ENCODE assay signal across 1 cellular context in genomic region chr19:1905071-1905862, GRCh38.
TF ChIP-seq lines count a peak whose summit lies in the region.

ADAT3 (plus strand) TSS chr19:1905399; CDS start chr19:1912048, 6,649 bp downstream.
SCAMP4 (plus strand) TSS chr19:1905399; CDS start chr19:1915020, 9,621 bp downstream.

TF ChIP-seq in H1, 55 proteins besides CTCF, POLR2A, EP300 and RAD21:
- TF ChIP-seq EGR1 (IDR thresholded peaks at IDR 0.05; ENCODE audit: borderline replicate concordance, low read depth, low read length) = no peak
- peak; percentile 55; the same call in 1 of the 2 replicates for TF ChIP-seq TBP (IDR thresholded peaks at IDR 0.05; ENCODE audit: low read depth, low read length)
- TF ChIP-seq KDM4A (IDR thresholded peaks at IDR 0.05; ENCODE audit: low read depth, low read length, severe bottlenecking) = no peak
- TF ChIP-seq SIRT6 (IDR thresholded peaks at IDR 0.05; ENCODE audit: low read length) = no peak
- TF ChIP-seq GTF2F1 (IDR thresholded peaks at IDR 0.05; ENCODE audit: borderline replicate concordance, low read depth, low read length) = no peak
- TF ChIP-seq E2F6 (IDR thresholded peaks at IDR 0.05) = no peak
- TF ChIP-seq SAP30 (IDR thresholded peaks at IDR 0.05; ENCODE audit: insufficient read depth, insufficient replicate concordance, low read length) = no peak
- TF ChIP-seq RBBP5 (IDR thresholded peaks at IDR 0.05; ENCODE audit: borderline replicate concordance, low read depth, low read length) = no peak
- 0 out of 2 replicates have a peak, but pooled peaks have one; percentile 11 for TF ChIP-seq YY1 (IDR thresholded peaks at IDR 0.05; ENCODE audit: low read depth, low read length)
- TF ChIP-seq SIN3A (conservative IDR thresholded peaks at IDR 0.05 in 1 of 2, IDR thresholded peaks at IDR 0.05 in 1 of 2; ENCODE audit: low read depth in 1 of 2, low read length in 2 of 2) = peak; percentile 49 to 68; a peak in 1 of 4 replicates
- TF ChIP-seq JUN (IDR thresholded peaks at IDR 0.05; ENCODE audit: low read depth, low read length) = no peak
- no peak for TF ChIP-seq ATF2 (IDR thresholded peaks at IDR 0.05; ENCODE audit: low read length)
- no peak for TF ChIP-seq SRF (IDR thresholded peaks at IDR 0.05; ENCODE audit: low read depth, low read length)
- no peak for TF ChIP-seq CHD7 (IDR thresholded peaks at IDR 0.05; ENCODE audit: insufficient replicate concordance, low read length)
- peak; percentile 80 for TF ChIP-seq GABPA (IDR thresholded peaks at IDR 0.05; ENCODE audit: borderline replicate concordance, insufficient read depth, low read length)
- no peak for TF ChIP-seq SUZ12 (IDR thresholded peaks at IDR 0.05; ENCODE audit: low read length)
- TF ChIP-seq, protein P1, sequence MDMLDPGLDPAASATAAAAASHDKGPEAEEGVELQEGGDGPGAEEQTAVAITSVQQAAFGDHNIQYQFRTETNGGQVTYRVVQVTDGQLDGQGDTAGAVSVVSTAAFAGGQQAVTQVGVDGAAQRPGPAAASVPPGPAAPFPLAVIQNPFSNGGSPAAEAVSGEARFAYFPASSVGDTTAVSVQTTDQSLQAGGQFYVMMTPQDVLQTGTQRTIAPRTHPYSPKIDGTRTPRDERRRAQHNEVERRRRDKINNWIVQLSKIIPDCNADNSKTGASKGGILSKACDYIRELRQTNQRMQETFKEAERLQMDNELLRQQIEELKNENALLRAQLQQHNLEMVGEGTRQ (IDR thresholded peaks at IDR 0.05; ENCODE audit: low read length) = peak; percentile 86
- no peak for TF ChIP-seq RXRA (IDR thresholded peaks at IDR 0.05; ENCODE audit: insufficient read depth, low read depth, low read length)
- TF ChIP-seq, protein P2, sequence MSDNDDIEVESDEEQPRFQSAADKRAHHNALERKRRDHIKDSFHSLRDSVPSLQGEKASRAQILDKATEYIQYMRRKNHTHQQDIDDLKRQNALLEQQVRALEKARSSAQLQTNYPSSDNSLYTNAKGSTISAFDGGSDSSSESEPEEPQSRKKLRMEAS (IDR thresholded peaks at IDR 0.05) = peak; percentile 61
- TF ChIP-seq HDAC6 (IDR thresholded peaks at IDR 0.05; ENCODE audit: low read depth, low read length) = no peak
- peak; percentile 80 for TF ChIP-seq PHF8 (conservative IDR thresholded peaks at IDR 0.05; ENCODE audit: low read depth, low read length)
- TF ChIP-seq SIX5 (IDR thresholded peaks at IDR 0.05; ENCODE audit: low read depth, low read length) = peak; percentile 77
- TF ChIP-seq HDAC2 (IDR thresholded peaks at IDR 0.05; ENCODE audit: borderline replicate concordance in 1 of 2, low read depth in 2 of 2, low read length in 2 of 2) = no peak
- no peak for TF ChIP-seq CEBPB (IDR thresholded peaks at IDR 0.05; ENCODE audit: low read depth, low read length)
- no peak for TF ChIP-seq KDM1A (IDR thresholded peaks at IDR 0.05; ENCODE audit: borderline replicate concordance, low read length)
- TF ChIP-seq, protein P3, sequence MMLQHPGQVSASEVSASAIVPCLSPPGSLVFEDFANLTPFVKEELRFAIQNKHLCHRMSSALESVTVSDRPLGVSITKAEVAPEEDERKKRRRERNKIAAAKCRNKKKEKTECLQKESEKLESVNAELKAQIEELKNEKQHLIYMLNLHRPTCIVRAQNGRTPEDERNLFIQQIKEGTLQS (IDR thresholded peaks at IDR 0.05; ENCODE audit: insufficient read depth, low read depth, low read length) = peak; percentile 69; the same call in 1 of the 2 replicates
- peak; percentile 82; the same call in 1 of the 2 replicates for TF ChIP-seq SP4 (IDR thresholded peaks at IDR 0.05; ENCODE audit: low read length)
- no peak; the same call in 1 of the 2 replicates for TF ChIP-seq POU5F1 (IDR thresholded peaks at IDR 0.05; ENCODE audit: low read depth, low read length)
- TF ChIP-seq EZH2 (IDR thresholded peaks at IDR 0.05; ENCODE audit: low read depth, low read length, severe bottlenecking) = no peak
- TF ChIP-seq KDM5A (IDR thresholded peaks at IDR 0.05; ENCODE audit: low read length) = no peak
- TF ChIP-seq BACH1 (IDR thresholded peaks at IDR 0.05; ENCODE audit: low read length) = peak; percentile 11; the same call in 1 of the 2 replicates
- no peak for TF ChIP-seq TEAD4 (IDR thresholded peaks at IDR 0.05; ENCODE audit: low read depth, low read length)
- peak; percentile 81 for TF ChIP-seq CREB1 (IDR thresholded peaks at IDR 0.05)
- no peak for TF ChIP-seq NANOG (IDR thresholded peaks at IDR 0.05; ENCODE audit: insufficient read depth, low read depth, low read length, poor library complexity, severe bottlenecking)
- no peak for TF ChIP-seq CTBP2 (IDR thresholded peaks at IDR 0.05; ENCODE audit: borderline replicate concordance, insufficient read depth, insufficient read length, low read length)
- TF ChIP-seq CHD1 (IDR thresholded peaks at IDR 0.05; ENCODE audit: low read depth, low read length) = no peak
- no peak for TF ChIP-seq RNF2 (IDR thresholded peaks at IDR 0.05; ENCODE audit: borderline replicate concordance, low read depth, low read length, missing control alignments, poor library complexity, severe bottlenecking)
- peak; percentile 26; the same call in 1 of the 2 replicates for TF ChIP-seq SP1 (IDR thresholded peaks at IDR 0.05; ENCODE audit: low read depth, low read length)
- TF ChIP-seq FOSL1 (IDR thresholded peaks at IDR 0.05; ENCODE audit: insufficient read depth, low read depth, low read length) = no peak
- peak; percentile 73; the same call in 1 of the 2 replicates for TF ChIP-seq TAF1 (IDR thresholded peaks at IDR 0.05; ENCODE audit: low read depth, low read length)
- peak; percentile 65 for TF ChIP-seq POLR2AphosphoS5 (IDR thresholded peaks at IDR 0.05; ENCODE audit: low read depth, low read length)
- TF ChIP-seq TAF7 (optimal IDR thresholded peaks at IDR 0.05; ENCODE audit: borderline replicate concordance, low read depth, low read length) = no peak
- TF ChIP-seq JUND (IDR thresholded peaks at IDR 0.05; ENCODE audit: low read length) = no peak
- TF ChIP-seq TCF12 (IDR thresholded peaks at IDR 0.05; ENCODE audit: low read depth, low read length) = no peak
- TF ChIP-seq CBX5 (IDR thresholded peaks at IDR 0.05; ENCODE audit: low read depth, low read length) = no peak
- TF ChIP-seq CHD2 (IDR thresholded peaks at IDR 0.05; ENCODE audit: low read length) = peak; percentile 95
- TF ChIP-seq CBX8 (IDR thresholded peaks at IDR 0.05; ENCODE audit: borderline replicate concordance, low read depth, low read length) = no peak
- no peak for TF ChIP-seq BCL11A (IDR thresholded peaks at IDR 0.05; ENCODE audit: low read depth in 2 of 2, low read length in 2 of 2)
- TF ChIP-seq RFX5 (IDR thresholded peaks at IDR 0.05; ENCODE audit: borderline replicate concordance, low read depth, low read length) = no peak
- no peak for TF ChIP-seq ASH2L (IDR thresholded peaks at IDR 0.05; ENCODE audit: low read length)
- no peak for TF ChIP-seq ZNF274 (IDR thresholded peaks at IDR 0.05; ENCODE audit: borderline replicate concordance, extremely low read depth, low read length)
- TF ChIP-seq MAFK (IDR thresholded peaks at IDR 0.05; ENCODE audit: low read depth, low read length) = no peak
- peak; percentile 54 for TF ChIP-seq NRF1 (IDR thresholded peaks at IDR 0.05; ENCODE audit: low read depth, low read length)
- TF ChIP-seq SP2 (IDR thresholded peaks at IDR 0.05; ENCODE audit: low read length) = no peak
- peak; percentile 79 for TF ChIP-seq BRCA1 (IDR thresholded peaks at IDR 0.05; ENCODE audit: low read depth, low read length)
